In genomic region chr15:31200735-31201151, GRCh38 we compare ENCODE assay signal across 8 cellular contexts.
DNase-seq lines count a peak whose midpoint lies in the region; ATAC-seq and TF ChIP-seq lines count a peak whose summit lies in the region.

No MANE protein-coding gene starts in this region.

- H3K4me1 ChIP-seq in OCI-LY7 (ENCODE audit: insufficient read depth, low read length, poor library complexity, severe bottlenecking) (peaks cover 18% of the 10 kb centered on the region), heart left ventricle (peaks cover 0 to 8% (median 0%) of the 10 kb centered on the region in 12 donors), sigmoid colon (peaks cover 0 to 27% (median 2%) of the 10 kb centered on the region in 4 donors)

- H3K27me3 Mint-ChIP-seq in activated naive CD4-positive, alpha-beta T cell treated with anti-CD3 and anti-CD28 coated beads, Interleukin-2, amount 10 ng/mL, durations not matched to agents 7 days and 5 days, result peaks cover 61% of the 10 kb centered on the region

- H3K4me3 ChIP-seq in OCI-LY7 (ENCODE audit: low read depth, low read length, poor library complexity, severe bottlenecking), result no peak overlapping the region
- no peak overlapping the region for H3K4me3 ChIP-seq in heart left ventricle
- no peak overlapping the region for H3K4me3 ChIP-seq in sigmoid colon

- CTCF ChIA-PET in OCI-LY7 (lab: Charles Lee; ENCODE audit: unreplicated experiment), result interaction anchor here (0.6 to 0.7 kb wide), 2 partner anchors 63 to 100 kb away, joined by 3 to 6 read pairs; no protein-coding TSS in a partner anchor
- CTCF ChIA-PET in activated naive CD4-positive, alpha-beta T cell treated with anti-CD3 and anti-CD28 coated beads, Interleukin-2, amount 10 ng/mL, durations not matched to agents 7 days and 5 days (lab: Charles Lee), result interaction anchor here (0.6 to 8.6 kb wide), 12 partner anchors 14 to 288 kb away, joined by 3 to 105 read pairs (median 5); no protein-coding TSS in a partner anchor

- no peak overlapping the region for H3K4me2 ChIP-seq in OCI-LY7 (ENCODE audit: low read length)

- peak; percentile 72 to 97 (median 93) for ATAC-seq in heart left ventricle
- ATAC-seq in HG02884 (IDR thresholded peaks at IDR 0.05; ENCODE audit: unreplicated experiment), result no peak
- ATAC-seq in GM21737 (IDR thresholded peaks at IDR 0.05; ENCODE audit: unreplicated experiment), result no peak

- no TSS peak for BruUV-seq in OCI-LY7 (replicated peaks; lab: Mats Ljungman, UMichigan)

- H3K4me3 Mint-ChIP-seq in activated naive CD4-positive, alpha-beta T cell treated with anti-CD3 and anti-CD28 coated beads, Interleukin-2, amount 10 ng/mL, durations not matched to agents 7 days and 5 days, result no peak overlapping the region

- H2AFZ ChIP-seq in OCI-LY7 (ENCODE audit: low read length), result no peak overlapping the region

- H3K27me3 ChIP-seq in heart left ventricle, result no peaks in the 10 kb centered on the region
- H3K27me3 ChIP-seq in sigmoid colon, result no peaks in the 10 kb centered on the region

- POLR2A ChIA-PET in OCI-LY7 (lab: Charles Lee), result interaction anchor here (0.6 kb wide), 2 partner anchors 179 to 205 kb away, joined by 3 read pairs; no protein-coding TSS in a partner anchor

- H3K27ac ChIP-seq in OCI-LY7 (ENCODE audit: low read depth, low read length, poor library complexity, severe bottlenecking) (no peak overlapping the region), heart left ventricle (no peak overlapping the region), sigmoid colon (no peak overlapping the region)

- no peak for TF ChIP-seq EP300 in sigmoid colon (IDR thresholded peaks at IDR 0.05)

- no peak for TF ChIP-seq POLR2A in heart left ventricle (IDR thresholded peaks at IDR 0.05)
- TF ChIP-seq POLR2A in sigmoid colon (IDR thresholded peaks at IDR 0.05), result no peak

- peaks cover 51% of the 10 kb centered on the region for H3K4me1 Mint-ChIP-seq in activated naive CD4-positive, alpha-beta T cell treated with anti-CD3 and anti-CD28 coated beads, Interleukin-2, amount 10 ng/mL, durations not matched to agents 7 days and 5 days

- intact Hi-C loops in OCI-LY7 (cut with micrococcal nuclease; ENCODE audit: unreplicated experiment), result loop anchor here (1.0 kb wide), 1 partner anchor 235 kb away; no protein-coding TSS in a partner anchor
- intact Hi-C loops in heart left ventricle (cut with DNase I), result loop anchor here in 9 of 10 donors (1.0 to 10.0 kb wide), 7 partner anchors 117 to 290 kb away; no protein-coding TSS in a partner anchor
- intact Hi-C loops in sigmoid colon (cut with DNase I), result loop anchor here (10.0 kb wide), 1 partner anchor 76 kb away; no protein-coding TSS in a partner anchor

- H3K36me3 ChIP-seq in OCI-LY7 (ENCODE audit: insufficient read depth, low read length) (no peaks in the 10 kb centered on the region), heart left ventricle (no peaks in the 10 kb centered on the region), sigmoid colon (no peaks in the 10 kb centered on the region)

- no peaks in the 10 kb centered on the region for H4K20me1 ChIP-seq in OCI-LY7 (ENCODE audit: insufficient read depth, low read length)

- no peaks in the 10 kb centered on the region for H3K9me3 ChIP-seq in OCI-LY7 (ENCODE audit: low read length)
- H3K9me3 ChIP-seq in heart left ventricle, result no peaks in the 10 kb centered on the region
- H3K9me3 ChIP-seq in sigmoid colon, result no peaks in the 10 kb centered on the region

- peak; percentile 86 for DNase-seq in G401 (ENCODE audit: low spot score)
- DNase-seq in OCI-LY7 (ENCODE audit: low spot score), result peak; percentile 75
- DNase-seq in activated naive CD4-positive, alpha-beta T cell treated with anti-CD3 and anti-CD28 coated beads, Interleukin-2, amount 10 ng/mL, durations not matched to agents 7 days and 5 days, result peak; percentile 88
- DNase-seq in heart left ventricle, result peak; percentile 74 to 88 (median 83)
- DNase-seq in sigmoid colon, result peak; percentile 85
- no peak for DNase-seq in DMS114 treated with DMSO at 0.1 percent for 48 hours (lab: John Stamatoyannopoulos, UW; ENCODE audit: unreplicated experiment)

- peak; percentile 78 for TF ChIP-seq CTCF in OCI-LY7 (conservative IDR thresholded peaks at IDR 0.05; ENCODE audit: low read length)
- TF ChIP-seq CTCF in heart left ventricle (IDR thresholded peaks at IDR 0.05), result peak; percentile 41 to 90 (median 54)
- TF ChIP-seq CTCF in sigmoid colon (IDR thresholded peaks at IDR 0.05), result peak in 2 of 4 experiments; percentile 26 to 38

- in situ Hi-C loops in G401 (cut with HindIII; ENCODE audit: low sequenced_read_pairs), result loop anchor here (25.0 kb wide), 1 partner anchor 287 kb away; no protein-coding TSS in a partner anchor

- no peaks in the 10 kb centered on the region for H3K79me2 ChIP-seq in OCI-LY7 (ENCODE audit: insufficient read depth, low read depth, low read length)

- 44 to 56% (median 51%) methylated on average over 14 to 16 of the region's 16 CpGs for WGBS in heart left ventricle, 4 donors
- WGBS in sigmoid colon, 2 donors, result 66 to 70% methylated on average over 16 of the region's 16 CpGs

- H3K9me2 ChIP-seq in OCI-LY7 (ENCODE audit: insufficient read depth, low read length), result no peaks in the 10 kb centered on the region

- H3K27ac Mint-ChIP-seq in activated naive CD4-positive, alpha-beta T cell treated with anti-CD3 and anti-CD28 coated beads, Interleukin-2, amount 10 ng/mL, durations not matched to agents 7 days and 5 days, result peak overlapping the region; percentile 19

- H3K9me3 Mint-ChIP-seq in activated naive CD4-positive, alpha-beta T cell treated with anti-CD3 and anti-CD28 coated beads, Interleukin-2, amount 10 ng/mL, durations not matched to agents 7 days and 5 days, result no peaks in the 10 kb centered on the region

- no peaks in the 10 kb centered on the region for H3K36me3 Mint-ChIP-seq in activated naive CD4-positive, alpha-beta T cell treated with anti-CD3 and anti-CD28 coated beads, Interleukin-2, amount 10 ng/mL, durations not matched to agents 7 days and 5 days

Comparison
In these comparisons a context has a peak if more than half of its experiments do, and no peak if none do; other contexts are left out.
1. ATAC-seq: peak in heart left ventricle (4 of 4); none in HG02884 (single experiment) and GM21737 (single experiment).